ENCODE assay signal across 8 cellular contexts in the genomic region with DNA sequence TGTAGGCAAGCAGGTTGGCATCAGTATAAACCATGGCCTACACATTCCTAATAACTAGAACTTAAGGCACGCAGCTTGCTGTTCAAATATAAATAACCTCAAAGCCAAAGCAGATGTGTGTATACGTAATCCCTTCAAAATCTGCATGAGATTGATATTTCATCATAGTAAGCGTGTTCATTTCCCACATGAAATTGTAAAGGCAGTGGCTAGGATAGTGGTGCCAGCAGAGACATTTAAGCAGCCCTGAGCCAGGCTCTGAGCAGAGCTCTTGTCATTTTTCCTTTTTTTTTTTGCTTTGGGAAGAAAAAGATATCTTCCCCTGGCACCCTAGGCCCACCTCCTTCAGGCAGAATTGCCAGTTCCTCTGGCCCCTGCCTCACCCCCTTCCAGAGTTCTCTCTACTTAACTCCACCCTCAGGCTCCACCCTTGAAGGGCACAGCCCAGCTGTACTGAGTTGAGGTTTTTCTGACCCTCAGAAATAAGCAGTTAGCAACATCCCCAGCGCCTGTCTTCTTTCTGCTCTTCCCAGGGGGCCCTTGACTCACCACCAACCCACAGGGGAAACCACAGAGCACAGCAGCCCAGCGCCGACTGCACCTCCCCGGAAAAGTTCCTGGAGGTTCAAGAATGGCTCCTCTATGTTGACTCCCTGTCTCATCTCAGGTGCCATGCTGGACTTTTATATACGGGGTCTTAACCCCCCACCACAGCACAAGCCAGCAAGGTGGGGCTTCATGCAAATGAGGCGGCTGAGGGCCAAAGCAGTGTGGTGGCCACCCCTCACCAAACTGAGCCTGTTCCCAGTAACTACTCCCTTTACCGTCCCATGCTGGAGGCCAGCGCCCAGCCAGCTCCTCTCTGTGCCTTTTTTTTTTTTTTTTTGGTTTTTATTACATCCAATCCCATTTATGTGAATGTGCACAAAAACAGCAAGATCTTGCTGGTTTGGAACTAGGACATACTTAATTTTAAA.
A peak's percentile ranks its signal among the peaks of the same experiment; 100 is the strongest.
DNase-seq lines count a peak whose midpoint lies in the region; TF ChIP-seq lines count a peak whose summit lies in the region.

No MANE protein-coding gene starts in this region.

- intact Hi-C loops in dorsolateral prefrontal cortex (cut with DNase I), result loop anchor here in 1 of 2 donors (5.0 kb wide), 1 partner anchor 249 kb away; no protein-coding TSS in a partner anchor

- peak overlapping the region; percentile 63 for H3K27ac ChIP-seq in KMS-11
- H3K27ac ChIP-seq in thymus (ENCODE audit: low read depth), result peak overlapping the region; percentile 77
- H3K27ac ChIP-seq in dorsolateral prefrontal cortex, result no peak overlapping the region

- peaks cover 62% of the 10 kb centered on the region for H3K4me1 ChIP-seq in KMS-11 (ENCODE audit: low read depth, poor library complexity, severe bottlenecking)
- peaks cover 28% of the 10 kb centered on the region for H3K4me1 ChIP-seq in thymus (ENCODE audit: control insufficient read depth, insufficient read depth, low read length)

- no peaks in the 10 kb centered on the region for H3K79me2 ChIP-seq in KMS-11 (ENCODE audit: insufficient read depth, low read depth)

- no peaks in the 10 kb centered on the region for H3K9me3 ChIP-seq in thymus (ENCODE audit: control insufficient read depth)

- peak overlapping the region; percentile 39; the same call in 1 of the 2 replicates for H2AFZ ChIP-seq in KMS-11 (ENCODE audit: low read depth)

- WGBS in thymus, result 24% methylated on average over 11 of the region's 11 CpGs

- TF ChIP-seq CTCF in AG09309 (IDR thresholded peaks at IDR 0.05; ENCODE audit: control insufficient read depth, insufficient read depth, low read depth, low read length, missing control alignments) (no peak), GM20000 (IDR thresholded peaks at IDR 0.05; ENCODE audit: extremely low read depth, missing control alignments) (no peak), KMS-11 (conservative IDR thresholded peaks at IDR 0.05; ENCODE audit: low read depth, low read length) (no peak), dorsolateral prefrontal cortex (IDR thresholded peaks at IDR 0.05 in 54 of 56, conservative IDR thresholded peaks at IDR 0.05 in 2 of 56; ENCODE audit: low read depth in 1 of 56, partially characterized antibody in 56 of 56) (no peak)

- H3K36me3 ChIP-seq in KMS-11 (ENCODE audit: insufficient read depth), result no peaks in the 10 kb centered on the region
- H3K36me3 ChIP-seq in thymus (ENCODE audit: control insufficient read depth, insufficient read depth), result no peaks in the 10 kb centered on the region

- H3K4me3 ChIP-seq in AG09309 (ENCODE audit: control insufficient read depth, low read depth, low read length), result no peak overlapping the region
- no peak overlapping the region for H3K4me3 ChIP-seq in KMS-11 (IDR thresholded peaks at IDR 0.05; ENCODE audit: insufficient read depth, low read depth, low read length)
- no peak overlapping the region for H3K4me3 ChIP-seq in thymus (ENCODE audit: low read length)
- H3K4me3 ChIP-seq in dorsolateral prefrontal cortex, result no peak overlapping the region

- DNase-seq in AG09309 (ENCODE audit: low read depth) (peak; percentile 73), GM20000 (ENCODE audit: low spot score) (peak; percentile 32), hepatic stellate cell (ENCODE audit: low spot score) (peak; percentile 72), dorsolateral prefrontal cortex (no peak)
- peak; percentile 28 for DNase-seq in activated T-cell treated with anti-CD3 and anti-CD28 coated beads, Interleukin-2, amount 50 U/mL, for 1 hour
- no peak for DNase-seq in effector CD8-positive, alpha-beta T cell (lab: John Stamatoyannopoulos, UW)

- no peaks in the 10 kb centered on the region for H4K20me1 ChIP-seq in KMS-11 (ENCODE audit: insufficient read depth)

- no peak overlapping the region; the same call in 1 of the 2 replicates for H3K9ac ChIP-seq in KMS-11

- peak overlapping the region; percentile 68 for H3K4me2 ChIP-seq in KMS-11

- H3K27me3 ChIP-seq in KMS-11 (ENCODE audit: insufficient read depth, low read depth), result no peaks in the 10 kb centered on the region
- H3K27me3 ChIP-seq in thymus (ENCODE audit: control insufficient read depth, insufficient read depth), result no peaks in the 10 kb centered on the region
- peaks cover 0 to 5% (median 0%) of the 10 kb centered on the region in 45 donors for H3K27me3 ChIP-seq in dorsolateral prefrontal cortex

Comparison
In these comparisons a context has a peak if more than half of its experiments do, and no peak if none do; other contexts are left out.
1. DNase-seq: peak in AG09309 (single experiment), GM20000 (single experiment), activated T-cell treated with anti-CD3 and anti-CD28 coated beads, Interleukin-2, amount 50 U/mL, for 1 hour (single experiment) and hepatic stellate cell (single experiment); none in effector CD8-positive, alpha-beta T cell (single experiment) and dorsolateral prefrontal cortex (0 of 10).
2. H3K27ac ChIP-seq: peak in KMS-11 (single experiment) and thymus (single experiment); none in dorsolateral prefrontal cortex (0 of 59).